16 cellular contexts compared by ENCODE assay signal in genomic region chr6:27281105-27281539, GRCh38. TPM values are rescaled to one million over a fixed set of nuclear protein-coding genes. Genes with fewer than 3 reads are reported as not detected.
DNase-seq lines count a peak whose midpoint lies in the region; ATAC-seq, FAIRE-seq and TF ChIP-seq lines count a peak whose summit lies in the region.
"Had no signal": no experiment of that assay in that cellular context is flagged by ENCODE, and none has a peak within 500 bp of the region (broad histone marks: within the 10 kb centered on the region; RNA-seq: fewer than 3 reads in every experiment).

No MANE protein-coding gene starts in this region.

- no peak overlapping the region for H3K4ac ChIP-seq in H9 (ENCODE audit: low read depth, low read length)

- CTCF ChIA-PET in A549 (lab: Yijun Ruan, JAX) = interaction anchor here (0.6 kb wide), 1 partner anchor 34 kb away, joined by 4 read pairs; no protein-coding TSS in a partner anchor
- CTCF ChIA-PET in activated CD4-positive, alpha-beta memory T cell treated with anti-CD3 and anti-CD28 coated beads, Interleukin-2, amount 10 ng/mL, durations not matched to agents 7 days and 5 days (lab: Charles Lee) = interaction anchor here (0.6 to 0.7 kb wide), 2 partner anchors 23 to 500 kb away, joined by 3 read pairs; no protein-coding TSS in a partner anchor

- no peak overlapping the region for H3K56ac ChIP-seq in H9 (ENCODE audit: insufficient read length, low read depth, low read length)

- H3K4me2 ChIP-seq in A549 (peak overlapping the region; percentile 72), H9 (ENCODE audit: insufficient read depth, insufficient read length, low read length) (peak overlapping the region; percentile 89)
- H3K4me2 ChIP-seq: BLaER1 had no signal

- H3K14ac ChIP-seq in H9 (ENCODE audit: insufficient read depth, low read length) = no peak overlapping the region

- H2BK15ac ChIP-seq in H9 (ENCODE audit: low read depth, low read length) = no peak overlapping the region

- H4K20me1 ChIP-seq in H9 (ENCODE audit: control insufficient read depth, insufficient read depth, insufficient read length) = no peaks in the 10 kb centered on the region
- H4K20me1 ChIP-seq: BLaER1 had no signal

- no peak for TF ChIP-seq EP300 in A549 (IDR thresholded peaks at IDR 0.05)

- peak overlapping the region; percentile 62 for H3K4me3 ChIP-seq in A549
- peak overlapping the region; percentile 83 for H3K4me3 ChIP-seq in iPS-11a (ENCODE audit: low read depth, low read length)
- no peak overlapping the region for H3K4me3 ChIP-seq in uterus
- H3K4me3 ChIP-seq: BLaER1 had no signal

- H3K36me3 Mint-ChIP-seq in H9 (ENCODE audit: insufficient read depth in 1 of 3, low read depth in 3 of 3) = no peaks in the 10 kb centered on the region
- peaks cover 19% of the 10 kb centered on the region for H3K36me3 Mint-ChIP-seq in activated CD4-positive, alpha-beta memory T cell treated with anti-CD3 and anti-CD28 coated beads, Interleukin-2, amount 10 ng/mL, durations not matched to agents 7 days and 5 days (ENCODE audit: low read depth)

- TF ChIP-seq RAD21 in A549 (conservative IDR thresholded peaks at IDR 0.05 in 1 of 2, IDR thresholded peaks at IDR 0.05 in 1 of 2) = no peak

- H3K4me1 Mint-ChIP-seq in H9 = peaks cover 0 to 3% of the 10 kb centered on the region in 2 experiments; a peak in 2 of 4 replicates
- peaks cover 14% of the 10 kb centered on the region for H3K4me1 Mint-ChIP-seq in activated CD4-positive, alpha-beta memory T cell treated with anti-CD3 and anti-CD28 coated beads, Interleukin-2, amount 10 ng/mL, durations not matched to agents 7 days and 5 days

- H4K5ac ChIP-seq in H9 (ENCODE audit: insufficient read length, low read depth, low read length) = no peak overlapping the region

- H4K91ac ChIP-seq in H9 (ENCODE audit: insufficient read length, low read depth, low read length) = no peak overlapping the region

- intact Hi-C loops in uterus (cut with DNase I; ENCODE audit: low total_unique reads) = no loop called here

- H3K23me2 ChIP-seq in H9 (ENCODE audit: insufficient read length, low read depth, low read length, poor library complexity, severe bottlenecking) = peaks cover 6% of the 10 kb centered on the region

- ATAC-seq in A549 = peak in 1 of 2 experiments; percentile 48; a peak in 3 of 6 replicates
- ATAC-seq: left cardiac atrium had no signal

- peaks cover 0 to 3% of the 10 kb centered on the region in 2 experiments; a peak in 1 of 5 replicates for H3K9me3 Mint-ChIP-seq in H9
- peaks cover 17% of the 10 kb centered on the region for H3K9me3 Mint-ChIP-seq in activated CD4-positive, alpha-beta memory T cell treated with anti-CD3 and anti-CD28 coated beads, Interleukin-2, amount 10 ng/mL, durations not matched to agents 7 days and 5 days

- H2AFZ ChIP-seq in H9 (ENCODE audit: low read length) = no peak overlapping the region

- peak overlapping the region; percentile 62 to 80 for H3K27ac ChIP-seq in A549
- no peak overlapping the region for H3K27ac ChIP-seq in H9 (ENCODE audit: insufficient read length, low read depth, low read length)
- H3K27ac ChIP-seq in uterus = no peak overlapping the region
- H3K27ac ChIP-seq: BLaER1, epithelial cell of prostate, HL-60 had no signal

- under 1% methylated on average over 13 of the region's 13 CpGs for WGBS in A549 (ENCODE audit: missing lambda C conversion rate)
- WGBS in H9 (ENCODE audit: extremely low coverage, insufficient read length, low lambda C conversion rate) = no CpG with 5 or more reads among the region's 13 CpGs

- peaks cover 30% of the 10 kb centered on the region for H3K27me3 Mint-ChIP-seq in H9 (ENCODE audit: low read depth)
- H3K27me3 Mint-ChIP-seq in activated CD4-positive, alpha-beta memory T cell treated with anti-CD3 and anti-CD28 coated beads, Interleukin-2, amount 10 ng/mL, durations not matched to agents 7 days and 5 days = peaks cover 68% of the 10 kb centered on the region

- H3K23ac ChIP-seq in H9 (ENCODE audit: insufficient read length, low read depth, low read length) = no peak overlapping the region

- TF ChIP-seq CTCF in A549 (IDR thresholded peaks at IDR 0.05) (no peak), H9 (conservative IDR thresholded peaks at IDR 0.05) (no peak), uterus (IDR thresholded peaks at IDR 0.05) (no peak)

- H2BK12ac ChIP-seq in H9 (ENCODE audit: insufficient read length, low read depth, low read length) = no peak overlapping the region

- no peak overlapping the region for H3K9ac ChIP-seq in H9 (ENCODE audit: extremely low read depth, insufficient read length, low read length)
- H3K9ac ChIP-seq: BLaER1 had no signal

- no peak overlapping the region for H2BK20ac ChIP-seq in H9 (ENCODE audit: low read depth, low read length, poor library complexity, severe bottlenecking)

- FAIRE-seq in A549 (lab: Jason Lieb, UNC) = no peak

- no peak overlapping the region for H2AK5ac ChIP-seq in H9 (ENCODE audit: insufficient read length, low read length)

- H3K4me1 ChIP-seq in A549 = no peaks in the 10 kb centered on the region
- H3K4me1 ChIP-seq in H9 (ENCODE audit: insufficient read depth, low read length) = no peaks in the 10 kb centered on the region
- no peaks in the 10 kb centered on the region for H3K4me1 ChIP-seq in uterus
- H3K4me1 ChIP-seq: BLaER1 had no signal

- H3T11ph ChIP-seq in H9 (ENCODE audit: low read length) = no peak overlapping the region

- no peak overlapping the region for H2BK5ac ChIP-seq in H9 (ENCODE audit: insufficient read length, low read length)

- H4K8ac ChIP-seq in H9 (replicated peaks; ENCODE audit: insufficient read length, low read depth, low read length) = no peak overlapping the region

- POLR2A ChIA-PET in A549 (lab: Yijun Ruan, JAX) = no interaction called here
- POLR2A ChIA-PET in activated CD4-positive, alpha-beta memory T cell treated with anti-CD3 and anti-CD28 coated beads, Interleukin-2, amount 10 ng/mL, durations not matched to agents 7 days and 5 days (lab: Charles Lee) = no interaction called here

- no peaks in the 10 kb centered on the region for H3K79me2 ChIP-seq in H9 (ENCODE audit: insufficient read depth, low read length)

- H3K9me3 ChIP-seq in A549 (no peaks in the 10 kb centered on the region), H9 (ENCODE audit: control insufficient read depth, low read depth, low read length) (no peaks in the 10 kb centered on the region), uterus (no peaks in the 10 kb centered on the region)

- peak overlapping the region; percentile 92 to 93 for H3K4me3 Mint-ChIP-seq in H9
- no peak overlapping the region for H3K4me3 Mint-ChIP-seq in activated CD4-positive, alpha-beta memory T cell treated with anti-CD3 and anti-CD28 coated beads, Interleukin-2, amount 10 ng/mL, durations not matched to agents 7 days and 5 days
- H3K4me3 Mint-ChIP-seq: activated CD4-positive, alpha-beta memory T cell treated with anti-CD3 and anti-CD28 coated beads for 36 hours had no signal

- H3K79me1 ChIP-seq in H9 (ENCODE audit: insufficient read depth, low read depth, low read length, poor library complexity, severe bottlenecking) = no peaks in the 10 kb centered on the region

- TF ChIP-seq POLR2A in A549 (IDR thresholded peaks at IDR 0.05; ENCODE audit: low read length) (no peak), uterus (IDR thresholded peaks at IDR 0.05) (no peak)

- no peak overlapping the region for H3K27ac Mint-ChIP-seq in H9
- no peak overlapping the region for H3K27ac Mint-ChIP-seq in activated CD4-positive, alpha-beta memory T cell treated with anti-CD3 and anti-CD28 coated beads, Interleukin-2, amount 10 ng/mL, durations not matched to agents 7 days and 5 days
- H3K27ac Mint-ChIP-seq: activated CD4-positive, alpha-beta memory T cell treated with anti-CD3 and anti-CD28 coated beads for 36 hours had no signal

- H2BK120ac ChIP-seq in H9 (ENCODE audit: low read depth, low read length, poor library complexity, severe bottlenecking) = no peak overlapping the region

- no peak overlapping the region for H3K18ac ChIP-seq in H9 (ENCODE audit: insufficient read length, low read depth, low read length)

- H3K36me3 ChIP-seq in uterus = no peaks in the 10 kb centered on the region
- H3K36me3 ChIP-seq: BLaER1 had no signal

- DNase-seq in A549 (ENCODE audit: low read depth in 1 of 2, low spot score in 1 of 2) = peak in 1 of 2 experiments; percentile 63
- no peak for DNase-seq in H9
- peak; percentile 32 to 52 for DNase-seq in SHP77 (lab: John Stamatoyannopoulos, UW)
- no peak for DNase-seq in activated CD8-positive, alpha-beta memory T cell treated with anti-CD3 and anti-CD28 coated beads, Interleukin-2, amount 50 U/mL, for 48 hours
- DNase-seq in activated CD4-positive, alpha-beta memory T cell treated with anti-CD3 and anti-CD28 coated beads, Interleukin-2, amount 10 ng/mL, durations not matched to agents 7 days and 5 days = no peak
- no peak for DNase-seq in stimulated activated CD4-positive, alpha-beta T cell treated with anti-CD3 and anti-CD28 coated beads, Interleukin-12 subunit alpha, Interleukin-12 subunit beta, amount 100 ng/mL, for 4 hours
- no peak for DNase-seq in uterus
- DNase-seq: activated CD4-positive, alpha-beta memory T cell treated with anti-CD3 and anti-CD28 coated beads for 36 hours; left cardiac atrium; NCI-H2029 had no signal

- H3K27me3 ChIP-seq in H9 (ENCODE audit: insufficient read depth, low read length) = peaks cover 2% of the 10 kb centered on the region; the same call in 1 of the 2 replicates
- peaks cover 0 to 70% of the 10 kb centered on the region in 2 donors for H3K27me3 ChIP-seq in uterus

TF ChIP-seq in A549, 52 proteins besides CTCF, POLR2A, EP300 and RAD21 (continues in another document):
- no peak for TF ChIP-seq JUN (IDR thresholded peaks at IDR 0.05)

RNA-seq across cellular contexts. Expression of gene POM121L2, which starts 31.0 kb away (rescaled TPM):
- polyA plus RNA-seq in A549 (2011; rRNA removed) = 0.09 TPM in 1 of 2 replicates, not detected in the other
- not detected in 2 replicates for polyA plus RNA-seq in A549 (2012; cell fraction: cytosol; rRNA removed)
- not detected in 2 replicates for polyA plus RNA-seq in A549 (2012; cell fraction: nucleus; rRNA removed)
- not detected in 3 replicates for polyA plus RNA-seq in A549 (2017; fragmentation: RNase III; extraction: RNeasy Plus Mini Kit Qiagen cat#74134 plus additional on column Dnase treatment)
- polyA minus RNA-seq in A549 (2011; rRNA and poly(A)+ RNA removed) = 0.04 TPM in 1 of 2 replicates, not detected in the other
- total RNA-seq in H9 (2021) = not detected in 2 replicates
- not detected for total RNA-seq in activated CD4-positive, alpha-beta memory T cell treated with anti-CD3 and anti-CD28 coated beads, Interleukin-2, amount 10 ng/mL, durations not matched to agents 7 days and 5 days
- not detected for total RNA-seq in uterus
- total RNA-seq: activated CD4-positive, alpha-beta memory T cell treated with anti-CD3 and anti-CD28 coated beads for 36 hours; left cardiac atrium; posterior vena cava had no signal
- polyA plus RNA-seq: thymus had no signal

RNA-seq across cellular contexts. Expression of gene PRSS16, which starts 33.6 kb away (rescaled TPM):
- polyA plus RNA-seq in A549 (2011; rRNA removed) (11.0 and 11.4 TPM in 2 replicates), A549 (2017; fragmentation: RNase III; extraction: RNeasy Plus Mini Kit Qiagen cat#74134 plus additional on column Dnase treatment) (3.1 to 3.9 TPM (median 3.7 TPM) in 3 replicates)
- 5.0 and 5.7 TPM in 2 replicates for polyA plus RNA-seq in A549 (2012; cell fraction: cytosol; rRNA removed)
- 3.7 and 4.4 TPM in 2 replicates for polyA plus RNA-seq in A549 (2012; cell fraction: nucleus; rRNA removed)
- polyA minus RNA-seq in A549 (2011; rRNA and poly(A)+ RNA removed) = 5.3 and 6.1 TPM in 2 replicates
- total RNA-seq in H9 (2021) (14.8 and 17.7 TPM in 2 replicates), uterus (under 1 TPM in 1 of 4 donors, not detected in 3; 0.88 TPM)
- 1 to 10 TPM; 1.3 to 1.6 TPM for total RNA-seq in activated CD4-positive, alpha-beta memory T cell treated with anti-CD3 and anti-CD28 coated beads, Interleukin-2, amount 10 ng/mL, durations not matched to agents 7 days and 5 days

Comparison
In these comparisons a context has a peak if more than half of its experiments do, and no peak if none do; other contexts are left out.
1. DNase-seq: peak in SHP77 (2 of 2); none in H9 (single experiment), activated CD8-positive, alpha-beta memory T cell treated with anti-CD3 and anti-CD28 coated beads, Interleukin-2, amount 50 U/mL, for 48 hours (single experiment), activated CD4-positive, alpha-beta memory T cell treated with anti-CD3 and anti-CD28 coated beads, Interleukin-2, amount 10 ng/mL, durations not matched to agents 7 days and 5 days (single experiment), stimulated activated CD4-positive, alpha-beta T cell treated with anti-CD3 and anti-CD28 coated beads, Interleukin-12 subunit alpha, Interleukin-12 subunit beta, amount 100 ng/mL, for 4 hours (single experiment) and uterus (0 of 2).
2. H3K27ac ChIP-seq: peak in A549 (2 of 2); none in H9 (single experiment) and uterus (0 of 2).
3. H3K4me3 ChIP-seq: peak in A549 (single experiment) and iPS-11a (single experiment); none in uterus (0 of 2).